34 cellular contexts compared by ENCODE assay signal in genomic region chr2:110860620-110861019, GRCh38.
DNase-seq lines count a peak whose midpoint lies in the region; ATAC-seq and TF ChIP-seq lines count a peak whose summit lies in the region.
"Had no signal": no experiment of that assay in that cellular context is flagged by ENCODE, and none has a peak within 500 bp of the region (broad histone marks: within the 10 kb centered on the region; RNA-seq: fewer than 3 reads in every experiment).

No MANE protein-coding gene starts in this region.

- 75% methylated on average over 8 of the region's 8 CpGs for WGBS in right cardiac atrium

- H3K9me3 Mint-ChIP-seq in CD8-positive, alpha-beta memory T cell, result no peaks in the 10 kb centered on the region
- no peaks in the 10 kb centered on the region for H3K9me3 Mint-ChIP-seq in activated CD8-positive, alpha-beta T cell treated with anti-CD3 and anti-CD28 coated beads, Interleukin-2, amount 10 ng/mL, durations not matched to agents 7 days and 5 days (ENCODE audit: insufficient read depth)
- no peaks in the 10 kb centered on the region for H3K9me3 Mint-ChIP-seq in progenitor cell of endocrine pancreas (ENCODE audit: low read depth)

- ATAC-seq in activated CD8-positive, alpha-beta T cell treated with anti-CD3 and anti-CD28 coated beads, Interleukin-2, amount 10 ng/mL, durations not matched to agents 7 days and 5 days, result no peak
- ATAC-seq in right cardiac atrium (no peak), foreskin keratinocyte (no peak)
- ATAC-seq: K562, PC-3, Right ventricle myocardium inferior, SK-N-SH treated with all-trans-retinoic acid at 6 μM for 48 hours had no signal

- no peaks in the 10 kb centered on the region for H3K27me3 ChIP-seq in CD8-positive, alpha-beta memory T cell (ENCODE audit: insufficient read depth, low read length, poor library complexity, severe bottlenecking)
- no peaks in the 10 kb centered on the region for H3K27me3 ChIP-seq in right cardiac atrium (ENCODE audit: control insufficient read depth, insufficient read depth)
- H3K27me3 ChIP-seq in foreskin keratinocyte, result peaks cover 44% of the 10 kb centered on the region
- H3K27me3 ChIP-seq: ovary, right atrium auricular region, testis, vagina had no signal

- H3K4me1 ChIP-seq in CD8-positive, alpha-beta memory T cell (ENCODE audit: insufficient read depth, low read length), result peaks cover 41% of the 10 kb centered on the region
- no peaks in the 10 kb centered on the region for H3K4me1 ChIP-seq in right cardiac atrium (ENCODE audit: control insufficient read depth, insufficient read depth, low read length)
- no peaks in the 10 kb centered on the region for H3K4me1 ChIP-seq in foreskin keratinocyte
- H3K4me1 ChIP-seq: left ventricle myocardium inferior, right atrium auricular region, testis had no signal

- H3K9me3 ChIP-seq in CD8-positive, alpha-beta memory T cell (ENCODE audit: low read length), result no peaks in the 10 kb centered on the region
- H3K9me3 ChIP-seq in right cardiac atrium (ENCODE audit: control insufficient read depth, low read length), result no peaks in the 10 kb centered on the region
- H3K9me3 ChIP-seq: HAP-1, left ventricle myocardium inferior, MG63, ovary, right atrium auricular region, testis, vagina had no signal

- no peaks in the 10 kb centered on the region for H3K36me3 ChIP-seq in CD8-positive, alpha-beta memory T cell (ENCODE audit: insufficient read depth, low read length)
- H3K36me3 ChIP-seq: brain microvascular endothelial cell, HAP-1, left ventricle myocardium inferior, MG63, ovary, right atrium auricular region, vagina had no signal

- no peaks in the 10 kb centered on the region for H3K36me3 Mint-ChIP-seq in CD8-positive, alpha-beta memory T cell
- H3K36me3 Mint-ChIP-seq in activated CD8-positive, alpha-beta T cell treated with anti-CD3 and anti-CD28 coated beads, Interleukin-2, amount 10 ng/mL, durations not matched to agents 7 days and 5 days (ENCODE audit: low read depth), result peaks cover 2% of the 10 kb centered on the region
- no peaks in the 10 kb centered on the region for H3K36me3 Mint-ChIP-seq in progenitor cell of endocrine pancreas (ENCODE audit: insufficient read depth)

- H3K27ac ChIP-seq in CD8-positive, alpha-beta memory T cell (ENCODE audit: low read depth, low read length), result no peak overlapping the region
- no peak overlapping the region for H3K27ac ChIP-seq in right cardiac atrium (ENCODE audit: low read length)
- no peak overlapping the region for H3K27ac ChIP-seq in foreskin keratinocyte
- H3K27ac ChIP-seq: brain microvascular endothelial cell, left ventricle myocardium inferior, ovary, right atrium auricular region, testis, vagina, VCaP had no signal

- H3K4me3 ChIP-seq in CD8-positive, alpha-beta memory T cell (ENCODE audit: low read length), result no peak overlapping the region
- H3K4me3 ChIP-seq in right cardiac atrium (ENCODE audit: low read length), result no peak overlapping the region
- H3K4me3 ChIP-seq: HAP-1, K562, left ventricle myocardium inferior, MG63, ovary, right atrium auricular region, testis, vagina had no signal

- TF ChIP-seq CTCF in progenitor cell of endocrine pancreas (IDR thresholded peaks at IDR 0.05; ENCODE audit: unreplicated experiment) (no peak), foreskin keratinocyte (conservative IDR thresholded peaks at IDR 0.05) (no peak)

- peaks cover 0 to 3% of the 10 kb centered on the region in 2 donors for H3K27me3 Mint-ChIP-seq in CD8-positive, alpha-beta memory T cell
- no peaks in the 10 kb centered on the region for H3K27me3 Mint-ChIP-seq in activated CD8-positive, alpha-beta T cell treated with anti-CD3 and anti-CD28 coated beads, Interleukin-2, amount 10 ng/mL, durations not matched to agents 7 days and 5 days (ENCODE audit: low read depth)
- H3K27me3 Mint-ChIP-seq in progenitor cell of endocrine pancreas, result peaks cover 3% of the 10 kb centered on the region

- CTCF ChIA-PET in CD8-positive, alpha-beta memory T cell (lab: Charles Lee), result interaction anchor here (1.0 to 1.5 kb wide), 4 partner anchors 9 to 49 kb away, joined by 3 to 5 read pairs (median 4); no protein-coding TSS in a partner anchor
- CTCF ChIA-PET in activated CD8-positive, alpha-beta T cell treated with anti-CD3 and anti-CD28 coated beads, Interleukin-2, amount 10 ng/mL, durations not matched to agents 7 days and 5 days (lab: Charles Lee), result interaction anchor here (1.0 to 5.3 kb wide), 4 partner anchors 17 to 841 kb away, joined by 3 to 48 read pairs (median 12); no protein-coding TSS in a partner anchor

- H3K4me1 Mint-ChIP-seq in CD8-positive, alpha-beta memory T cell, result peaks cover 35 to 54% (median 44%) of the 10 kb centered on the region in 3 donors
- peaks cover 64% of the 10 kb centered on the region for H3K4me1 Mint-ChIP-seq in activated CD8-positive, alpha-beta T cell treated with anti-CD3 and anti-CD28 coated beads, Interleukin-2, amount 10 ng/mL, durations not matched to agents 7 days and 5 days (ENCODE audit: low read depth)
- H3K4me1 Mint-ChIP-seq in progenitor cell of endocrine pancreas (ENCODE audit: low read depth), result peaks cover 24% of the 10 kb centered on the region

- intact Hi-C loops in right cardiac atrium (cut with DNase I) (no loop called here), cardiac septum (cut with DNase I) (no loop called here)

- peak overlapping the region in 5 of 7 donors; percentile 46 to 73 (median 65) for H3K4me3 Mint-ChIP-seq in CD8-positive, alpha-beta memory T cell
- peak overlapping the region; percentile 1 for H3K4me3 Mint-ChIP-seq in activated CD8-positive, alpha-beta T cell treated with anti-CD3 and anti-CD28 coated beads, Interleukin-2, amount 10 ng/mL, durations not matched to agents 7 days and 5 days
- H3K4me3 Mint-ChIP-seq in progenitor cell of endocrine pancreas (ENCODE audit: low read depth), result no peak overlapping the region

- H3K27ac Mint-ChIP-seq in CD8-positive, alpha-beta memory T cell, result peak overlapping the region in 6 of 8 donors; percentile 12 to 85 (median 77)
- peak overlapping the region; percentile 74 for H3K27ac Mint-ChIP-seq in activated CD8-positive, alpha-beta T cell treated with anti-CD3 and anti-CD28 coated beads, Interleukin-2, amount 10 ng/mL, durations not matched to agents 7 days and 5 days
- H3K27ac Mint-ChIP-seq in progenitor cell of endocrine pancreas, result peak overlapping the region; percentile 29

- peak; percentile 62 for DNase-seq in activated CD8-positive, alpha-beta memory T cell treated with anti-CD3 and anti-CD28 coated beads for 24 hours
- no peak for DNase-seq in activated CD8-positive, alpha-beta memory T cell treated with anti-CD3 and anti-CD28 coated beads, Interleukin-2, amount 50 U/mL, for 4 hours
- peak in 1 of 5 donors; percentile 40 for DNase-seq in CD8-positive, alpha-beta memory T cell
- peak; percentile 56 for DNase-seq in activated CD8-positive, alpha-beta T cell treated with anti-CD3 and anti-CD28 coated beads, Interleukin-2, amount 10 ng/mL, durations not matched to agents 7 days and 5 days
- no peak for DNase-seq in progenitor cell of endocrine pancreas (ENCODE audit: low spot score, unreplicated experiment)
- no peak for DNase-seq in right cardiac atrium
- no peak for DNase-seq in cardiac septum (ENCODE audit: low spot score)
- DNase-seq in foreskin keratinocyte, result no peak
- DNase-seq: activated CD4-positive, alpha-beta T cell treated with anti-CD3 and anti-CD28 coated beads for 48 hours; activated effector memory CD4-positive, alpha-beta T cell treated with anti-CD3 and anti-CD28 coated beads, Interleukin-2, amount 50 U/mL, for 16 hours; amniotic stem cell; brain microvascular endothelial cell; COR-L47; DMS53; GF-D8; left ventricle myocardium inferior; MG63; NCI-H1105 treated with DMSO at 0.1 percent for 48 hours; NCI-H1930; NCI-H524 treated with DMSO at 0.1 percent for 48 hours; NK-92 treated with Interleukin-12 subunit alpha and Interleukin-12 subunit beta, amount 100 ng/mL, for 24 hours; ovary; PC-3; stimulated activated CD4-positive, alpha-beta T cell treated with anti-CD3 and anti-CD28 coated beads, Interleukin-12 subunit alpha, Interleukin-12 subunit beta, amount 100 ng/mL, for 4 hours; stimulated activated CD4-positive, alpha-beta T cell treated with anti-CD3 and anti-CD28 coated beads, Interleukin-4, amount 100 ng/mL, for 4 hours; T-helper 9 cell; testis had no signal

- POLR2A ChIA-PET in CD8-positive, alpha-beta memory T cell (lab: Charles Lee), result no interaction called here
- POLR2A ChIA-PET in activated CD8-positive, alpha-beta T cell treated with anti-CD3 and anti-CD28 coated beads, Interleukin-2, amount 10 ng/mL, durations not matched to agents 7 days and 5 days (lab: Charles Lee), result interaction anchor here (0.7 kb wide), 1 partner anchor 17 kb away, joined by 3 read pairs; no protein-coding TSS in a partner anchor

Comparison
In these comparisons a context has a peak if more than half of its experiments do, and no peak if none do; other contexts are left out.
1. DNase-seq: peak in activated CD8-positive, alpha-beta memory T cell treated with anti-CD3 and anti-CD28 coated beads for 24 hours (single experiment) and activated CD8-positive, alpha-beta T cell treated with anti-CD3 and anti-CD28 coated beads, Interleukin-2, amount 10 ng/mL, durations not matched to agents 7 days and 5 days (single experiment); none in activated CD8-positive, alpha-beta memory T cell treated with anti-CD3 and anti-CD28 coated beads, Interleukin-2, amount 50 U/mL, for 4 hours (single experiment), progenitor cell of endocrine pancreas (single experiment), right cardiac atrium (0 of 3), cardiac septum (single experiment) and foreskin keratinocyte (0 of 2).
2. Peak in every context shown above with its lines, with median percentiles within 50 percentile points of each other: H3K27ac Mint-ChIP-seq.